Comparison of ENCODE assay signal across 25 cellular contexts in the genomic region with DNA sequence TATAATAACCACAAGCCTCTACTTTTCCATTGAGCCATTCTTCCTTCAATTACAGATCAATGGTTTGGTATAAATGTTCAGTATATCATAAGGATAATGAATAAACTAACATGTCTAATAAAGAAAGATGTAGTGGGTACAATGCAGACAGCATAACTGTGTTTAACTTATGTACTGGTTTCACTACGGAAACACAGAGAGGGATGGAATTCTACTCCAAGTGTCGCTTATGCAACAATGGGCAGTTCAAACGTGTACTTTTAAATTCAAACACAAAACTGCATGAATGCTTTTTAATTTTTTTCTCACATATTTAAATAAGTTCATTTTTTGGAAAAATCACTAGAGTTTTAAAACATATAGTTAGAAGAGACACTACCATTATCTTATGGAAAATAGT.
"Had no signal": no experiment of that assay in that cellular context is flagged by ENCODE, and none has a peak within 500 bp of the region (broad histone marks: within the 10 kb centered on the region; RNA-seq: fewer than 3 reads in every experiment).

No MANE protein-coding gene starts in this region.

- H2AFZ ChIP-seq: neural progenitor cell had no signal

- H3K27me3 ChIP-seq: neural progenitor cell, neutrophil, right atrium auricular region, spleen, tibial nerve, uterus had no signal

- ATAC-seq: natural killer cell; sciatic nerve; stimulated activated memory B cell treated with anti-CD40 and anti-IgM and Interleukin-4, amounts not matched to agents 10 μg/mL and 1 μg/mL and 100 μg/mL, for 72 hours; stimulated activated naive CD8-positive, alpha-beta T cell treated with anti-CD3 and anti-CD28 coated beads, Interleukin-15, amount 100 ng/mL, for 72 hours had no signal

- H3K4me2 ChIP-seq: neural progenitor cell had no signal

- H3K36me3 ChIP-seq: lower lobe of right lung, neural progenitor cell, neutrophil, right atrium auricular region, spleen, tibial nerve, uterus had no signal

- H3K27ac ChIP-seq: lower lobe of right lung, neural progenitor cell, neutrophil, right atrium auricular region, skin epidermis, spleen, tibial nerve, uterus had no signal

- H3K9me3 ChIP-seq: lower lobe of right lung, neutrophil, right atrium auricular region, spleen, tibial nerve, uterus had no signal

- H3K27ac Mint-ChIP-seq: immature natural killer cell; natural killer cell; nephron progenitor cell; neural progenitor cell; stimulated activated naive CD8-positive, alpha-beta T cell treated with anti-CD3 and anti-CD28 coated beads, Interleukin-15, amount 100 ng/mL, for 72 hours; type B pancreatic cell had no signal

- H3K27me3 Mint-ChIP-seq: naive B cell; progenitor cell of endocrine pancreas; stimulated activated memory B cell treated with anti-CD40 and anti-IgM and Interleukin-4, amounts not matched to agents 10 μg/mL and 1 μg/mL and 100 μg/mL, for 72 hours; stimulated activated naive CD8-positive, alpha-beta T cell treated with anti-CD3 and anti-CD28 coated beads, Interleukin-15, amount 100 ng/mL, for 72 hours; type B pancreatic cell had no signal

- H3K4me1 Mint-ChIP-seq: immature natural killer cell; natural killer cell; nephron progenitor cell; stimulated activated naive CD8-positive, alpha-beta T cell treated with anti-CD3 and anti-CD28 coated beads, Interleukin-15, amount 100 ng/mL, for 72 hours had no signal

- H3K36me3 Mint-ChIP-seq: immature natural killer cell; naive B cell; natural killer cell; neural progenitor cell; stimulated activated memory B cell treated with anti-CD40 and anti-IgM and Interleukin-4, amounts not matched to agents 10 μg/mL and 1 μg/mL and 100 μg/mL, for 72 hours; type B pancreatic cell had no signal

- H3K4me1 ChIP-seq: neural progenitor cell, right atrium auricular region, uterus had no signal

- DNase-seq: hypothalamus; immature natural killer cell; lower lobe of right lung; mammary epithelial cell; mesenchymal stem cell; naive B cell; natural killer cell; nephron progenitor cell; occipital lobe; spleen; stimulated activated CD4-positive, alpha-beta T cell treated with anti-CD3 and anti-CD28 coated beads, Interleukin-4, amount 100 ng/mL, for 24 hours; stimulated activated CD8-positive, alpha-beta memory T cell treated with anti-CD3 and anti-CD28 coated beads, Interleukin-4, amount 100 ng/mL, for 48 hours; stimulated activated naive CD4-positive, alpha-beta T cell treated with Interleukin-2 at 50 U/mL for 16 hours; stimulated activated naive CD8-positive, alpha-beta T cell treated with anti-CD3 and anti-CD28 coated beads, Interleukin-15, amount 100 ng/mL, for 72 hours; substantia nigra; uterus had no signal

- H3K4me3 ChIP-seq: lower lobe of right lung, neural progenitor cell, right atrium auricular region, skin epidermis, spleen, tibial nerve, uterus had no signal

- H3K4me3 Mint-ChIP-seq: immature natural killer cell; natural killer cell; nephron progenitor cell; neural progenitor cell; stimulated activated memory B cell treated with anti-CD40 and anti-IgM and Interleukin-4, amounts not matched to agents 10 μg/mL and 1 μg/mL and 100 μg/mL, for 72 hours; stimulated activated naive CD8-positive, alpha-beta T cell treated with anti-CD3 and anti-CD28 coated beads, Interleukin-15, amount 100 ng/mL, for 72 hours; type B pancreatic cell had no signal

- H3K9me3 Mint-ChIP-seq: naive B cell; natural killer cell; nephron progenitor cell; neural progenitor cell; stimulated activated memory B cell treated with anti-CD40 and anti-IgM and Interleukin-4, amounts not matched to agents 10 μg/mL and 1 μg/mL and 100 μg/mL, for 72 hours; stimulated activated naive CD8-positive, alpha-beta T cell treated with anti-CD3 and anti-CD28 coated beads, Interleukin-15, amount 100 ng/mL, for 72 hours; type B pancreatic cell had no signal
